1 cellular context compared by ENCODE assay signal in genomic region chr1:25360596-25361581, GRCh38.
A peak's percentile ranks its signal among the peaks of the same experiment; 100 is the strongest.
TF ChIP-seq lines count a peak whose summit lies in the region.

No MANE protein-coding gene starts in this region.

TF ChIP-seq in IMR-90, 13 proteins besides CTCF, POLR2A, EP300 and RAD21 (continued from another document):
- TF ChIP-seq USF2 (IDR thresholded peaks at IDR 0.05; ENCODE audit: low read depth, low read length) (peak; percentile 86), MAFK (IDR thresholded peaks at IDR 0.05; ENCODE audit: low read depth, low read length) (0 out of 2 replicates have a peak, but pooled peaks have one; percentile 3), SMC3 (IDR thresholded peaks at IDR 0.05; ENCODE audit: low read depth, low read length) (no peak), MAZ (IDR thresholded peaks at IDR 0.05; ENCODE audit: borderline replicate concordance, low read depth, low read length) (no peak), MXI1 (IDR thresholded peaks at IDR 0.05; ENCODE audit: borderline replicate concordance, low read depth, low read length) (peak; percentile 47; the same call in 1 of the 2 replicates)
